1 cellular context compared by ENCODE assay signal in the genomic region with DNA sequence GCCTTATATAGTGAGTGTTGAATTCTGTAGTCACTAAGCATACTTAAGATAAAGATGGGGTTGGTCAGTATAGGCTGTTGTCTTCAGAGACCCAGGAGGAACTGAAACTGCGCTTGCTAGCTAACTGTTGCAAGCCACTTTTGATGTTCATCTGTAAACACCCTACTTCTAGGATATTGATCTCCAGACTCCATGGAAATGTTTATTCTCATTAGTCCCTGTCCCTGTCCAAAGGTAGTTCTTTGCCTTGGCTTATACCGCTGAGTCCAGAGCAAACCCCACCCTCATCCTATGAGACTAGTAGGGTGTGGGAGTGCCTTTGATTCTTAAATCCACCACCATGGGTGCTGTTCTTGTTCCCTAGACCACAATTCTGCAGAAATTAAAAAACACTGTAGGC.
TF ChIP-seq lines count a peak whose summit lies in the region.

No MANE protein-coding gene starts in this region.

TF ChIP-seq in GM12878, 131 proteins besides CTCF, POLR2A, EP300 and RAD21:
- TF ChIP-seq MTA3 (IDR thresholded peaks at IDR 0.05; ENCODE audit: borderline replicate concordance, low read length), result peak; percentile 32; the same call in 1 of the 2 replicates
- TF ChIP-seq NBN (IDR thresholded peaks at IDR 0.05), result peak; percentile 21; the same call in 1 of the 2 replicates
- TF ChIP-seq RUNX3 (IDR thresholded peaks at IDR 0.05; ENCODE audit: low read length), result peak; percentile 47
- TF ChIP-seq KLF5 (IDR thresholded peaks at IDR 0.05; ENCODE audit: partially characterized antibody), result no peak
- TF ChIP-seq GATAD2B (conservative IDR thresholded peaks at IDR 0.05; ENCODE audit: low read depth), result 0 out of 2 replicates have a peak, but pooled peaks have one; percentile 28
- peak; percentile 64 to 68; a peak in 3 of 4 replicates for TF ChIP-seq IKZF2 (IDR thresholded peaks at IDR 0.05)
- peak; percentile 75 for TF ChIP-seq IKZF1 (conservative IDR thresholded peaks at IDR 0.05)
- peak; percentile 24; the same call in 1 of the 2 replicates for TF ChIP-seq BACH1 (IDR thresholded peaks at IDR 0.05; ENCODE audit: borderline replicate concordance)
- 0 out of 2 replicates have a peak, but pooled peaks have one; percentile 45 for TF ChIP-seq NFIC (IDR thresholded peaks at IDR 0.05; ENCODE audit: low read depth, low read length)
- peak in 1 of 2 experiments; percentile 17; a peak in 1 of 4 replicates for TF ChIP-seq BHLHE40 (IDR thresholded peaks at IDR 0.05; ENCODE audit: borderline replicate concordance in 1 of 2, low read depth in 2 of 2, low read length in 1 of 2)
- no peak for TF ChIP-seq BMI1 (IDR thresholded peaks at IDR 0.05; ENCODE audit: borderline replicate concordance)
- TF ChIP-seq JUNB (IDR thresholded peaks at IDR 0.05), result no peak
- TF ChIP-seq EED (IDR thresholded peaks at IDR 0.05; ENCODE audit: low read depth), result peak; percentile 66; the same call in 1 of the 2 replicates
- TF ChIP-seq NR2C1 (IDR thresholded peaks at IDR 0.05), result no peak
- TF ChIP-seq EGR1 (IDR thresholded peaks at IDR 0.05; ENCODE audit: borderline replicate concordance in 1 of 2, low read depth in 2 of 2, low read length in 2 of 2), result no peak
- 0 out of 2 replicates have a peak, but pooled peaks have one; percentile 16 for TF ChIP-seq PAX5 (IDR thresholded peaks at IDR 0.05; ENCODE audit: borderline replicate concordance, low read depth, low read length)
- TF ChIP-seq TCF7 (IDR thresholded peaks at IDR 0.05; ENCODE audit: borderline replicate concordance), result 0 out of 2 replicates have a peak, but pooled peaks have one; percentile 23
- TF ChIP-seq CHD2 (IDR thresholded peaks at IDR 0.05; ENCODE audit: borderline replicate concordance, low read depth, low read length), result 0 out of 2 replicates have a peak, but pooled peaks have one; percentile 23
- TF ChIP-seq RCOR1 (conservative IDR thresholded peaks at IDR 0.05; ENCODE audit: low read depth, low read length), result 0 out of 2 replicates have a peak, but pooled peaks have one; percentile 83
- no peak for TF ChIP-seq KDM1A (IDR thresholded peaks at IDR 0.05; ENCODE audit: borderline replicate concordance)
- TF ChIP-seq, protein P1, sequence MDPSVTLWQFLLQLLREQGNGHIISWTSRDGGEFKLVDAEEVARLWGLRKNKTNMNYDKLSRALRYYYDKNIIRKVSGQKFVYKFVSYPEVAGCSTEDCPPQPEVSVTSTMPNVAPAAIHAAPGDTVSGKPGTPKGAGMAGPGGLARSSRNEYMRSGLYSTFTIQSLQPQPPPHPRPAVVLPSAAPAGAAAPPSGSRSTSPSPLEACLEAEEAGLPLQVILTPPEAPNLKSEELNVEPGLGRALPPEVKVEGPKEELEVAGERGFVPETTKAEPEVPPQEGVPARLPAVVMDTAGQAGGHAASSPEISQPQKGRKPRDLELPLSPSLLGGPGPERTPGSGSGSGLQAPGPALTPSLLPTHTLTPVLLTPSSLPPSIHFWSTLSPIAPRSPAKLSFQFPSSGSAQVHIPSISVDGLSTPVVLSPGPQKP (IDR thresholded peaks at IDR 0.05; ENCODE audit: low read depth, low read length), result no peak
- peak; percentile 93 for TF ChIP-seq IRF4 (IDR thresholded peaks at IDR 0.05; ENCODE audit: low read depth, low read length)
- TF ChIP-seq JUND (IDR thresholded peaks at IDR 0.05; ENCODE audit: low read depth, low read length), result no peak
- TF ChIP-seq SPI1 (IDR thresholded peaks at IDR 0.05; ENCODE audit: borderline replicate concordance, insufficient read depth, low read depth, low read length), result peak; percentile 99
- TF ChIP-seq, protein P2, sequence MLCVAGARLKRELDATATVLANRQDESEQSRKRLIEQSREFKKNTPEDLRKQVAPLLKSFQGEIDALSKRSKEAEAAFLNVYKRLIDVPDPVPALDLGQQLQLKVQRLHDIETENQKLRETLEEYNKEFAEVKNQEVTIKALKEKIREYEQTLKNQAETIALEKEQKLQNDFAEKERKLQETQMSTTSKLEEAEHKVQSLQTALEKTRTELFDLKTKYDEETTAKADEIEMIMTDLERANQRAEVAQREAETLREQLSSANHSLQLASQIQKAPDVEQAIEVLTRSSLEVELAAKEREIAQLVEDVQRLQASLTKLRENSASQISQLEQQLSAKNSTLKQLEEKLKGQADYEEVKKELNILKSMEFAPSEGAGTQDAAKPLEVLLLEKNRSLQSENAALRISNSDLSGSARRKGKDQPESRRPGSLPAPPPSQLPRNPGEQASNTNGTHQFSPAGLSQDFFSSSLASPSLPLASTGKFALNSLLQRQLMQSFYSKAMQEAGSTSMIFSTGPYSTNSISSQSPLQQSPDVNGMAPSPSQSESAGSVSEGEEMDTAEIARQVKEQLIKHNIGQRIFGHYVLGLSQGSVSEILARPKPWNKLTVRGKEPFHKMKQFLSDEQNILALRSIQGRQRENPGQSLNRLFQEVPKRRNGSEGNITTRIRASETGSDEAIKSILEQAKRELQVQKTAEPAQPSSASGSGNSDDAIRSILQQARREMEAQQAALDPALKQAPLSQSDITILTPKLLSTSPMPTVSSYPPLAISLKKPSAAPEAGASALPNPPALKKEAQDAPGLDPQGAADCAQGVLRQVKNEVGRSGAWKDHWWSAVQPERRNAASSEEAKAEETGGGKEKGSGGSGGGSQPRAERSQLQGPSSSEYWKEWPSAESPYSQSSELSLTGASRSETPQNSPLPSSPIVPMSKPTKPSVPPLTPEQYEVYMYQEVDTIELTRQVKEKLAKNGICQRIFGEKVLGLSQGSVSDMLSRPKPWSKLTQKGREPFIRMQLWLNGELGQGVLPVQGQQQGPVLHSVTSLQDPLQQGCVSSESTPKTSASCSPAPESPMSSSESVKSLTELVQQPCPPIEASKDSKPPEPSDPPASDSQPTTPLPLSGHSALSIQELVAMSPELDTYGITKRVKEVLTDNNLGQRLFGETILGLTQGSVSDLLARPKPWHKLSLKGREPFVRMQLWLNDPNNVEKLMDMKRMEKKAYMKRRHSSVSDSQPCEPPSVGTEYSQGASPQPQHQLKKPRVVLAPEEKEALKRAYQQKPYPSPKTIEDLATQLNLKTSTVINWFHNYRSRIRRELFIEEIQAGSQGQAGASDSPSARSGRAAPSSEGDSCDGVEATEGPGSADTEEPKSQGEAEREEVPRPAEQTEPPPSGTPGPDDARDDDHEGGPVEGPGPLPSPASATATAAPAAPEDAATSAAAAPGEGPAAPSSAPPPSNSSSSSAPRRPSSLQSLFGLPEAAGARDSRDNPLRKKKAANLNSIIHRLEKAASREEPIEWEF (IDR thresholded peaks at IDR 0.05; ENCODE audit: insufficient replicate concordance, low read depth, low read length), result no peak
- TF ChIP-seq POU2F2 (IDR thresholded peaks at IDR 0.05; ENCODE audit: borderline replicate concordance, low read depth, low read length), result no peak
- peak; percentile 46; the same call in 1 of the 2 replicates for TF ChIP-seq MTA2 (IDR thresholded peaks at IDR 0.05; ENCODE audit: low read depth)
- TF ChIP-seq DPF2 (IDR thresholded peaks at IDR 0.05), result peak; percentile 89
